1 cellular context compared by ENCODE assay signal in the genomic region with DNA sequence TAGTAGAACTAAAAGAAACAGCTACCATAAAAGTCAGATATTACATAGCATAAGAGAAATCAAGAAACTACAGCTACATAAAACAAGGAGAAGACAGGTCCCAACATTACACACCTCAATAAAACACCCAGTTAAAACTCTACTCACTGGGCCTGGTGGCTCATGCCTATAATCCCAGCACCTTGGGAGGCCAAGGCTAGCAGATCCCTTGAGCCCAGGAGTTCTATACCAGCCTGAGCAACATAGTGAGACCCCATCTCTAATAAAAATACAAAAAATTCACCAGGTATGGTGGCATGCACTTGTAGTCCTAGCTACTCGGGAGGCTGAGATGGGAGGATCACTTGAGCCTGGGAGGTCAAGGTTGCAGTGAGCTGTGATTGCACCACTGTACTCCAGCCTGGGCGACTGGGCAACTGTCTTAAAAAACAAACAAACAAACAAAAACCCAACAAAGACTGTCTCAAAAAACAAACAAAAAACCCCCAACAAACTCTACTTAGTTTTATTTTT.
TF ChIP-seq lines count a peak whose summit lies in the region.

No MANE protein-coding gene starts in this region.

TF ChIP-seq in neural cell, 6 proteins besides CTCF, POLR2A, EP300 and RAD21:
- TF ChIP-seq, protein P1, sequence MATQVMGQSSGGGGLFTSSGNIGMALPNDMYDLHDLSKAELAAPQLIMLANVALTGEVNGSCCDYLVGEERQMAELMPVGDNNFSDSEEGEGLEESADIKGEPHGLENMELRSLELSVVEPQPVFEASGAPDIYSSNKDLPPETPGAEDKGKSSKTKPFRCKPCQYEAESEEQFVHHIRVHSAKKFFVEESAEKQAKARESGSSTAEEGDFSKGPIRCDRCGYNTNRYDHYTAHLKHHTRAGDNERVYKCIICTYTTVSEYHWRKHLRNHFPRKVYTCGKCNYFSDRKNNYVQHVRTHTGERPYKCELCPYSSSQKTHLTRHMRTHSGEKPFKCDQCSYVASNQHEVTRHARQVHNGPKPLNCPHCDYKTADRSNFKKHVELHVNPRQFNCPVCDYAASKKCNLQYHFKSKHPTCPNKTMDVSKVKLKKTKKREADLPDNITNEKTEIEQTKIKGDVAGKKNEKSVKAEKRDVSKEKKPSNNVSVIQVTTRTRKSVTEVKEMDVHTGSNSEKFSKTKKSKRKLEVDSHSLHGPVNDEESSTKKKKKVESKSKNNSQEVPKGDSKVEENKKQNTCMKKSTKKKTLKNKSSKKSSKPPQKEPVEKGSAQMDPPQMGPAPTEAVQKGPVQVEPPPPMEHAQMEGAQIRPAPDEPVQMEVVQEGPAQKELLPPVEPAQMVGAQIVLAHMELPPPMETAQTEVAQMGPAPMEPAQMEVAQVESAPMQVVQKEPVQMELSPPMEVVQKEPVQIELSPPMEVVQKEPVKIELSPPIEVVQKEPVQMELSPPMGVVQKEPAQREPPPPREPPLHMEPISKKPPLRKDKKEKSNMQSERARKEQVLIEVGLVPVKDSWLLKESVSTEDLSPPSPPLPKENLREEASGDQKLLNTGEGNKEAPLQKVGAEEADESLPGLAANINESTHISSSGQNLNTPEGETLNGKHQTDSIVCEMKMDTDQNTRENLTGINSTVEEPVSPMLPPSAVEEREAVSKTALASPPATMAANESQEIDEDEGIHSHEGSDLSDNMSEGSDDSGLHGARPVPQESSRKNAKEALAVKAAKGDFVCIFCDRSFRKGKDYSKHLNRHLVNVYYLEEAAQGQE (IDR thresholded peaks at IDR 0.05; ENCODE audit: borderline replicate concordance): no peak
- TF ChIP-seq TAF1 (IDR thresholded peaks at IDR 0.05; ENCODE audit: low read depth) (no peak), SMC3 (conservative IDR thresholded peaks at IDR 0.05; ENCODE audit: poor library complexity) (no peak), MXI1 (conservative IDR thresholded peaks at IDR 0.05; ENCODE audit: poor library complexity, severe bottlenecking) (no peak), POLR2AphosphoS5 (IDR thresholded peaks at IDR 0.05) (no peak), EZH2 (IDR thresholded peaks at IDR 0.05; ENCODE audit: borderline replicate concordance, insufficient read depth, low read length, poor library complexity, severe bottlenecking) (no peak)
